Comparison of ENCODE assay signal across 10 cellular contexts in genomic region chr3:99016452-99016851, GRCh38.
"Had no signal": no experiment of that assay in that cellular context is flagged by ENCODE, and none has a peak within 500 bp of the region (broad histone marks: within the 10 kb centered on the region; RNA-seq: fewer than 3 reads in every experiment).

No MANE protein-coding gene starts in this region.

- H2AFZ ChIP-seq: GM23248 had no signal

- H3K9ac ChIP-seq: GM23248, KMS-11 had no signal

- ATAC-seq: HCT116, K562 had no signal

- H3K4me3 ChIP-seq: GM23248, HAP-1, K562 had no signal

- H3K4me2 ChIP-seq: KMS-11 had no signal

- H3K36me3 ChIP-seq: HAP-1 had no signal

- H3K9me3 ChIP-seq: HAP-1 had no signal

- DNase-seq: GM23248, GOT3, H7, HFFc6, IMR-90 had no signal

- H3K4me1 ChIP-seq: HAP-1 had no signal

- H3K27ac ChIP-seq: GM23248, KMS-11 had no signal

- FAIRE-seq: HTR-8/SVneo, K562 had no signal
